32 cellular contexts compared by ENCODE assay signal in the genomic region with DNA sequence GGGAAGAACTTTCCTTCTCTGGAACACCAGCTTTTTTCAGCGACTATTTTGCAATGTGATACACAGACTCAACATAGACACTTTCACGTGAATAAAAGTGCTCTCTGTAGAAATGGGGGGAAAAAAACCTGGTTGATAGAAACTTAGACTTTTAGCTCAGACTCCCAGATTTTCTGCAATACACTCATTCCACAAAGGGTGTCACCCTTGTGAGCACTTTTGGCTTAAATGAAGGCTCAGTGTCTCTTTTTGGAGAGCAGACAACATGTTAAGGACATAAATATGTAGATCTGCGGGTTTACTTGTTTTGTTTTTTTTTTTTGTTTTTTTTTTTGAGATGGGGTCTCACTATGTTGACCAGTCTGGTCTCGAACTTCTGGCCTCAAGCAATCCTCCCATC.
"Had no signal": no experiment of that assay in that cellular context is flagged by ENCODE, and none has a peak within 500 bp of the region (broad histone marks: within the 10 kb centered on the region; RNA-seq: fewer than 3 reads in every experiment).

No MANE protein-coding gene starts in this region.

- DNase-seq: activated B cell treated with CpG ODN at 0.5 μM for 24 hours; activated CD4-positive, alpha-beta T cell treated with anti-CD3 and anti-CD28 coated beads, Interleukin-2, amount 10 ng/mL, durations not matched to agents 7 days and 5 days; activated CD4-positive, alpha-beta T cell treated with anti-CD3 and anti-CD28 coated beads, Interleukin-2, amount 50 U/mL, for 4 hours; activated CD8-positive, alpha-beta memory T cell treated with anti-CD3 and anti-CD28 coated beads for 24 hours; activated CD8-positive, alpha-beta T cell treated with anti-CD3 and anti-CD28 coated beads for 36 hours; activated effector memory CD4-positive, alpha-beta T cell treated with Interleukin-2 at 50 U/mL for 16 hours; activated gamma-delta T cell treated with Interleukin-2 at 50 U/mL for 16 hours; activated naive CD4-positive, alpha-beta T cell treated with anti-CD3 and anti-CD28 coated beads for 36 hours; activated naive CD8-positive, alpha-beta T cell treated with anti-CD3 and anti-CD28 coated beads for 36 hours; activated naive CD8-positive, alpha-beta T cell treated with anti-CD3 and anti-CD28 coated beads, Interleukin-2, amount 50 U/mL, for 24 hours; activated T-cell treated with anti-CD3 and anti-CD28 coated beads, Interleukin-2, amount 50 U/mL, for 4 hours; adrenal gland; amygdala; aorta; body of pancreas; caudate nucleus; cortex of kidney; dermis blood vessel endothelial cell; effector CD4-positive, alpha-beta T cell; effector memory CD8-positive, alpha-beta T cell; esophagus squamous epithelium; foreskin melanocyte; heart right ventricle; T-helper 17 cell; T1000; WERI-Rb-1 had no signal

- H3K27ac Mint-ChIP-seq: activated B cell treated with CpG ODN at 0.5 μM for 24 hours; activated CD4-positive, alpha-beta T cell treated with anti-CD3 and anti-CD28 coated beads, Interleukin-2, amount 10 ng/mL, durations not matched to agents 7 days and 5 days; activated CD8-positive, alpha-beta T cell treated with anti-CD3 and anti-CD28 coated beads for 36 hours; activated naive CD4-positive, alpha-beta T cell treated with anti-CD3 and anti-CD28 coated beads for 36 hours; activated naive CD4-positive, alpha-beta T cell treated with anti-CD3 and anti-CD28 coated beads, Interleukin-2, amount 50 U/mL, for 24 hours; activated naive CD8-positive, alpha-beta T cell treated with anti-CD3 and anti-CD28 coated beads for 36 hours; activated naive CD8-positive, alpha-beta T cell treated with anti-CD3 and anti-CD28 coated beads, Interleukin-2, amount 50 U/mL, for 24 hours; activated T-helper 17 cell treated with anti-CD3 and anti-CD28 coated beads, Interleukin-2, amount 50 U/mL, for 72 hours; effector memory CD8-positive, alpha-beta T cell; T-helper 17 cell; T-helper 2 cell treated with Interferon-gamma antibody and Interleukin-4, amounts not matched to agents 5 μg/mL and 100 μg/mL, for 36 hours had no signal

- H3K27ac ChIP-seq: adrenal gland, body of pancreas, epithelial cell of prostate, esophagus squamous epithelium, gastroesophageal sphincter, heart right ventricle, hepatocyte, WERI-Rb-1 had no signal

- H3K4me3 Mint-ChIP-seq: activated B cell treated with CpG ODN at 0.5 μM for 24 hours; activated CD4-positive, alpha-beta T cell treated with anti-CD3 and anti-CD28 coated beads, Interleukin-2, amount 10 ng/mL, durations not matched to agents 7 days and 5 days; activated CD8-positive, alpha-beta T cell treated with anti-CD3 and anti-CD28 coated beads for 36 hours; activated naive CD4-positive, alpha-beta T cell treated with anti-CD3 and anti-CD28 coated beads for 36 hours; activated naive CD4-positive, alpha-beta T cell treated with anti-CD3 and anti-CD28 coated beads, Interleukin-2, amount 50 U/mL, for 24 hours; activated naive CD8-positive, alpha-beta T cell treated with anti-CD3 and anti-CD28 coated beads for 36 hours; activated naive CD8-positive, alpha-beta T cell treated with anti-CD3 and anti-CD28 coated beads, Interleukin-2, amount 50 U/mL, for 24 hours; activated T-cell treated with anti-CD3 and anti-CD28 coated beads, Interleukin-2, amount 50 U/mL, for 4 hours; activated T-helper 17 cell treated with anti-CD3 and anti-CD28 coated beads, Interleukin-2, amount 50 U/mL, for 72 hours; effector memory CD8-positive, alpha-beta T cell; T-helper 17 cell; T-helper 2 cell treated with Interferon-gamma antibody and Interleukin-4, amounts not matched to agents 5 μg/mL and 100 μg/mL, for 36 hours had no signal

- H3K36me3 Mint-ChIP-seq: activated naive CD4-positive, alpha-beta T cell treated with anti-CD3 and anti-CD28 coated beads, Interleukin-2, amount 50 U/mL, for 24 hours; activated naive CD8-positive, alpha-beta T cell treated with anti-CD3 and anti-CD28 coated beads for 36 hours had no signal

- H3K4me2 ChIP-seq: hepatocyte had no signal

- H3K79me2 ChIP-seq: hepatocyte had no signal

- H3K9me3 ChIP-seq: adrenal gland, body of pancreas, esophagus squamous epithelium, gastroesophageal sphincter had no signal

- H3K4me1 ChIP-seq: adrenal gland, esophagus squamous epithelium, gastroesophageal sphincter, heart right ventricle had no signal

- H3K4me1 Mint-ChIP-seq: activated B cell treated with CpG ODN at 0.5 μM for 24 hours; activated CD4-positive, alpha-beta T cell treated with anti-CD3 and anti-CD28 coated beads, Interleukin-2, amount 10 ng/mL, durations not matched to agents 7 days and 5 days; activated naive CD4-positive, alpha-beta T cell treated with anti-CD3 and anti-CD28 coated beads, Interleukin-2, amount 50 U/mL, for 24 hours; activated naive CD8-positive, alpha-beta T cell treated with anti-CD3 and anti-CD28 coated beads for 36 hours; activated naive CD8-positive, alpha-beta T cell treated with anti-CD3 and anti-CD28 coated beads, Interleukin-2, amount 50 U/mL, for 24 hours; activated T-helper 17 cell treated with anti-CD3 and anti-CD28 coated beads, Interleukin-2, amount 50 U/mL, for 72 hours; T-helper 17 cell had no signal

- H2AFZ ChIP-seq: hepatocyte had no signal

- H3K27me3 Mint-ChIP-seq: activated B cell treated with CpG ODN at 0.5 μM for 24 hours; activated CD4-positive, alpha-beta T cell treated with anti-CD3 and anti-CD28 coated beads, Interleukin-2, amount 10 ng/mL, durations not matched to agents 7 days and 5 days; activated CD8-positive, alpha-beta T cell treated with anti-CD3 and anti-CD28 coated beads for 36 hours; activated naive CD8-positive, alpha-beta T cell treated with anti-CD3 and anti-CD28 coated beads for 36 hours; activated naive CD8-positive, alpha-beta T cell treated with anti-CD3 and anti-CD28 coated beads, Interleukin-2, amount 50 U/mL, for 24 hours; activated T-helper 17 cell treated with anti-CD3 and anti-CD28 coated beads, Interleukin-2, amount 50 U/mL, for 72 hours; effector memory CD8-positive, alpha-beta T cell; T-helper 17 cell had no signal

- H3K27me3 ChIP-seq: body of pancreas, hepatocyte had no signal

- H3K4me3 ChIP-seq: adrenal gland, body of pancreas, esophagus squamous epithelium, gastroesophageal sphincter, heart right ventricle, hepatocyte had no signal

- H3K36me3 ChIP-seq: adrenal gland, esophagus squamous epithelium, gastroesophageal sphincter, heart right ventricle, WERI-Rb-1 had no signal
